Comparison of ENCODE assay signal across 29 cellular contexts in the genomic region with DNA sequence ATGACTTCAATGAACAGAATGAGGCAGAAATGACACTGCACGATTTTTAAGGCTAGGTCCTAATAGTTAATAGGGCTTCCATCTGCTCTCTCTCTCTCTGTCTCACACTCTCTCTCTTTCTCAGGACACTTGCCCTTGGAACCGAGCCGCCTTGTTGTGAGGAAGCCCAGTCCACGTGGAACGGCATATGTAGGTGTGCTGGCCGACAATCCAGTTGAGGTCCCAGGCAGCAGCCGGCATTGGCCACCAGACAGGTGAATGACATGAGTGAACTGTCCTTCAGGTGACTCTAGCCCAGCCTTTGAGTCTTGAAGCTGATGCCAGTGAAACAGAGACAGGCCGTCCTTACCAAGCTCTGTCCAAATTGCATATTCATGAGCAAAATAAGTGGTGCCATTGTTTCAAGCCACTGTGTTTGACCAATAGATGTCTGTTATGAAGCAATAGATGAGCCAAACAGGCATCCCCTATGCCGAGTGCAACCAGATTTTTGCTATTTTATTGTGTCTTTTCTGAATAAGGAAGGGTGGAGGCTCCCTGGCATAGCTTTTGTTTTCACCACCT.
"Had no signal": no experiment of that assay in that cellular context is flagged by ENCODE, and none has a peak within 500 bp of the region (broad histone marks: within the 10 kb centered on the region; RNA-seq: fewer than 3 reads in every experiment).

No MANE protein-coding gene starts in this region.

- DNase-seq: dermis blood vessel endothelial cell; effector memory CD4-positive, alpha-beta T cell; erythroblast; esophagus squamous epithelium; foreskin melanocyte; immature natural killer cell; islet precursor cell; kidney glomerular epithelial cell; left ventricle myocardium superior; mesenchymal stem cell; mucosa of descending colon; naive B cell; pancreas; stimulated activated CD4-positive, alpha-beta T cell treated with anti-CD3 and anti-CD28 coated beads, Interleukin-12 subunit alpha, Interleukin-12 subunit beta, amount 100 ng/mL, for 4 hours; stimulated activated CD4-positive, alpha-beta T cell treated with anti-CD3 and anti-CD28 coated beads, Interleukin-1b, Interleukin-23, amount 100 ng/mL, for 48 hours; stimulated activated CD4-positive, alpha-beta T cell treated with anti-CD3 and anti-CD28 coated beads, Interleukin-4, amount 100 ng/mL, for 1 hour; stimulated activated CD8-positive, alpha-beta memory T cell treated with anti-CD3 and anti-CD28 coated beads, Interleukin-4, amount 100 ng/mL, for 48 hours; stimulated activated naive CD4-positive, alpha-beta T cell; stimulated activated naive CD8-positive, alpha-beta T cell treated with anti-CD3 and anti-CD28 coated beads, Interleukin-15, amount 100 ng/mL, for 72 hours; thyroid gland; trophoblast cell had no signal

- H3K4me1 ChIP-seq: esophagus squamous epithelium, pancreas, right atrium auricular region, thyroid gland had no signal

- H3K9me3 ChIP-seq: esophagus squamous epithelium, mucosa of descending colon, neutrophil, pancreas, right atrium auricular region, thyroid gland had no signal

- FAIRE-seq: endometrium, pancreas had no signal

- H3K36me3 ChIP-seq: esophagus squamous epithelium, neutrophil, pancreas, right atrium auricular region, thyroid gland had no signal

- H3K27me3 ChIP-seq: pancreas, right atrium auricular region, thyroid gland had no signal

- ATAC-seq: left ventricle myocardium superior; mucosa of descending colon; natural killer cell treated with Interleukin-12 subunit alpha and Interleukin-12 subunit beta and Interleukin-15 and Interleukin-18, amount 100 ng/mL, for 72 hours; pancreas; sciatic nerve; stimulated activated naive CD8-positive, alpha-beta T cell treated with anti-CD3 and anti-CD28 coated beads, Interleukin-15, amount 100 ng/mL, for 72 hours had no signal

- H3K4me3 ChIP-seq: coronary artery, esophagus squamous epithelium, lung, mucosa of descending colon, pancreas, right atrium auricular region, smooth muscle cell, thyroid gland had no signal

- H3K4me2 ChIP-seq: smooth muscle cell had no signal

- H3K27ac ChIP-seq: coronary artery, esophagus squamous epithelium, neutrophil, pancreas, right atrium auricular region, thyroid gland had no signal
